In the genomic region with DNA sequence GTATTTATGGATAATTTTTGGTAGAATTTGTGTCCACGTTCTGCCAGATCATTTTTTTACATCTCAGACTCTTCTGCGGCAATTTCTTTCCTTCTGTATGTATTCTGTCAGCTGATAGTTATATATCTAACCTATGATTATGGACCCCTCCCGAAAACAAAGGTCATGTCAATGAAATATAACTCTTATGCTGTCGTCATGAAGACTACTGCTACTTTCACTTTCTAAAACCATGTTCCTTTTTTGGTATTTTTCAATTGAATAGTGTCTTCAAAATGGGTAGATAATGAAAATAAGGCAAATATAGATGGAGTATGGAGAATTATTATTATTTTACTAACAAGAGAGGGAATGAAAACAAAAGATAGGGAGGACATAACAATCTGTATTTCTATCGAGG, we compare ENCODE assay signal across 11 cellular contexts. TPM values are rescaled to one million over a fixed set of nuclear protein-coding genes. Genes with fewer than 3 reads are reported as not detected.
DNase-seq lines count a peak whose midpoint lies in the region; ATAC-seq and TF ChIP-seq lines count a peak whose summit lies in the region.
"Had no signal": no experiment of that assay in that cellular context is flagged by ENCODE, and none has a peak within 500 bp of the region (broad histone marks: within the 10 kb centered on the region; RNA-seq: fewer than 3 reads in every experiment).

No MANE protein-coding gene starts in this region.

- H3K4me1 Mint-ChIP-seq in naive thymus-derived CD4-positive, alpha-beta T cell, result peaks cover 0 to 6% (median 0%) of the 10 kb centered on the region in 7 donors

- peak overlapping the region; percentile 39 for H3K4me3 ChIP-seq in choroid plexus epithelial cell (ENCODE audit: low read depth, low read length)
- peak overlapping the region; percentile 45 to 71 for H3K4me3 ChIP-seq in muscle layer of colon (ENCODE audit: low read depth in 1 of 2, low read length in 2 of 2)
- peak overlapping the region in 3 of 4 donors; percentile 11 to 34 (median 33) for H3K4me3 ChIP-seq in upper lobe of left lung
- no peak overlapping the region for H3K4me3 ChIP-seq in naive thymus-derived CD4-positive, alpha-beta T cell (ENCODE audit: low read length)
- H3K4me3 ChIP-seq: SK-N-MC had no signal

- peak overlapping the region; percentile 72 for H3K27ac ChIP-seq in muscle layer of colon (ENCODE audit: low read depth, low read length)
- peak overlapping the region; percentile 19 to 58 (median 47) for H3K27ac ChIP-seq in upper lobe of left lung
- H3K27ac ChIP-seq in naive thymus-derived CD4-positive, alpha-beta T cell (ENCODE audit: low read depth, low read length), result no peak overlapping the region
- H3K27ac ChIP-seq: 22Rv1, SK-N-MC had no signal

- DNase-seq in NOMO-1 treated with DMSO at 0.1 percent for 48 hours (lab: John Stamatoyannopoulos, UW; ENCODE audit: unreplicated experiment) (peak; percentile 26), NOMO-1 treated with dmso at 0.1 percent for 144 hours (lab: John Stamatoyannopoulos, UW; ENCODE audit: unreplicated experiment) (no peak), choroid plexus epithelial cell (ENCODE audit: low read depth) (peak; percentile 64), upper lobe of left lung (no peak), OCI-M2 (lab: John Stamatoyannopoulos, UW; ENCODE audit: unreplicated experiment) (no peak)
- DNase-seq in naive thymus-derived CD4-positive, alpha-beta T cell, result no peak
- DNase-seq: NCI-H1105 treated with DMSO at 0.1 percent for 48 hours had no signal

- H3K36me3 ChIP-seq in muscle layer of colon (ENCODE audit: insufficient read depth, low read length) (peaks cover 14% of the 10 kb centered on the region), upper lobe of left lung (no peaks in the 10 kb centered on the region)
- H3K36me3 ChIP-seq in naive thymus-derived CD4-positive, alpha-beta T cell (ENCODE audit: control insufficient read depth in 2 of 3, insufficient read depth in 3 of 3, low read length in 3 of 3), result no peaks in the 10 kb centered on the region

- H3K27me3 Mint-ChIP-seq in naive thymus-derived CD4-positive, alpha-beta T cell, result no peaks in the 10 kb centered on the region

- H3K4me3 Mint-ChIP-seq in naive thymus-derived CD4-positive, alpha-beta T cell, result no peak overlapping the region

- 39 to 53% methylated on average over 5 of the region's 5 CpGs for WGBS in upper lobe of left lung, 2 donors

- TF ChIP-seq EP300 in upper lobe of left lung (IDR thresholded peaks at IDR 0.05), result no peak

- peak overlapping the region; percentile 59 for H3K9ac ChIP-seq in muscle layer of colon (ENCODE audit: low read length)

- H3K4me1 ChIP-seq in muscle layer of colon (ENCODE audit: insufficient read depth, low read length) (peaks cover 41% of the 10 kb centered on the region), upper lobe of left lung (peaks cover 8 to 18% (median 12%) of the 10 kb centered on the region in 4 donors)
- no peaks in the 10 kb centered on the region for H3K4me1 ChIP-seq in naive thymus-derived CD4-positive, alpha-beta T cell (ENCODE audit: control insufficient read depth in 2 of 2, insufficient read depth in 2 of 2, low read length in 2 of 2)

- intact Hi-C loops in naive thymus-derived CD4-positive, alpha-beta T cell (cut with micrococcal nuclease), result no loop called here

- H3K27ac Mint-ChIP-seq in naive thymus-derived CD4-positive, alpha-beta T cell, result peak overlapping the region in 1 of 9 donors; percentile 17

- no peaks in the 10 kb centered on the region for H3K9me3 ChIP-seq in muscle layer of colon (ENCODE audit: low read length)
- H3K9me3 ChIP-seq in upper lobe of left lung, result no peaks in the 10 kb centered on the region
- H3K9me3 ChIP-seq in naive thymus-derived CD4-positive, alpha-beta T cell (ENCODE audit: control insufficient read depth in 2 of 3, low read length in 3 of 3), result no peaks in the 10 kb centered on the region

- no peaks in the 10 kb centered on the region for H3K9me3 Mint-ChIP-seq in naive thymus-derived CD4-positive, alpha-beta T cell

- H3K36me3 Mint-ChIP-seq in naive thymus-derived CD4-positive, alpha-beta T cell, result peaks cover 0 to 33% (median 19%) of the 10 kb centered on the region in 5 donors

- CTCF ChIA-PET in naive thymus-derived CD4-positive, alpha-beta T cell (lab: Charles Lee), result no interaction called here

- H3K27me3 ChIP-seq in muscle layer of colon (ENCODE audit: control insufficient read depth in 1 of 2, insufficient read depth in 2 of 2, low read length in 2 of 2) (no peaks in the 10 kb centered on the region), upper lobe of left lung (no peaks in the 10 kb centered on the region)
- no peaks in the 10 kb centered on the region for H3K27me3 ChIP-seq in naive thymus-derived CD4-positive, alpha-beta T cell (ENCODE audit: control insufficient read depth in 2 of 2, insufficient read depth in 2 of 2, low read length in 2 of 2)

- ATAC-seq in upper lobe of left lung (ENCODE audit: low FRiP score in 2 of 2) (peak in 1 of 2 donors; percentile 48), GM18505 (IDR thresholded peaks at IDR 0.05; ENCODE audit: unreplicated experiment) (no peak)
- ATAC-seq in naive thymus-derived CD4-positive, alpha-beta T cell, result no peak

- POLR2A ChIA-PET in naive thymus-derived CD4-positive, alpha-beta T cell (lab: Charles Lee), result no interaction called here

- no peak for TF ChIP-seq CTCF in choroid plexus epithelial cell (conservative IDR thresholded peaks at IDR 0.05; ENCODE audit: low read depth, low read length)
- TF ChIP-seq CTCF in upper lobe of left lung (IDR thresholded peaks at IDR 0.05), result no peak

- no peak for TF ChIP-seq POLR2A in upper lobe of left lung (IDR thresholded peaks at IDR 0.05)
- TF ChIP-seq POLR2A in GM18505 (IDR thresholded peaks at IDR 0.05; ENCODE audit: borderline replicate concordance, extremely low read depth, insufficient read depth, insufficient read length), result no peak

RNA-seq across cellular contexts. Expression of a gene that starts 3.2 kb away (rescaled TPM):
- 10 to 100 TPM in 3 of 6 donors, 1 to 10 TPM in 3; 4.9 to 22.8 (median 15.8) TPM for total RNA-seq in upper lobe of left lung
- not detected for total RNA-seq in naive thymus-derived CD4-positive, alpha-beta T cell
- not detected for polyA plus RNA-seq in naive thymus-derived CD4-positive, alpha-beta T cell

Comparison
In these comparisons a context has a peak if more than half of its experiments do, and no peak if none do; other contexts are left out.
1. DNase-seq: peak in NOMO-1 treated with DMSO at 0.1 percent for 48 hours (single experiment) and choroid plexus epithelial cell (single experiment); none in NOMO-1 treated with dmso at 0.1 percent for 144 hours (single experiment), upper lobe of left lung (0 of 2), OCI-M2 (single experiment) and naive thymus-derived CD4-positive, alpha-beta T cell (0 of 9).
2. RNA of a gene that starts 3.2 kb away (total RNA-seq): 4.9 to 22.8 TPM in upper lobe of left lung; not detected in naive thymus-derived CD4-positive, alpha-beta T cell; every median in the first group is over 4 times any median in the second.